Comparison of ENCODE assay signal across 8 cellular contexts in the genomic region with DNA sequence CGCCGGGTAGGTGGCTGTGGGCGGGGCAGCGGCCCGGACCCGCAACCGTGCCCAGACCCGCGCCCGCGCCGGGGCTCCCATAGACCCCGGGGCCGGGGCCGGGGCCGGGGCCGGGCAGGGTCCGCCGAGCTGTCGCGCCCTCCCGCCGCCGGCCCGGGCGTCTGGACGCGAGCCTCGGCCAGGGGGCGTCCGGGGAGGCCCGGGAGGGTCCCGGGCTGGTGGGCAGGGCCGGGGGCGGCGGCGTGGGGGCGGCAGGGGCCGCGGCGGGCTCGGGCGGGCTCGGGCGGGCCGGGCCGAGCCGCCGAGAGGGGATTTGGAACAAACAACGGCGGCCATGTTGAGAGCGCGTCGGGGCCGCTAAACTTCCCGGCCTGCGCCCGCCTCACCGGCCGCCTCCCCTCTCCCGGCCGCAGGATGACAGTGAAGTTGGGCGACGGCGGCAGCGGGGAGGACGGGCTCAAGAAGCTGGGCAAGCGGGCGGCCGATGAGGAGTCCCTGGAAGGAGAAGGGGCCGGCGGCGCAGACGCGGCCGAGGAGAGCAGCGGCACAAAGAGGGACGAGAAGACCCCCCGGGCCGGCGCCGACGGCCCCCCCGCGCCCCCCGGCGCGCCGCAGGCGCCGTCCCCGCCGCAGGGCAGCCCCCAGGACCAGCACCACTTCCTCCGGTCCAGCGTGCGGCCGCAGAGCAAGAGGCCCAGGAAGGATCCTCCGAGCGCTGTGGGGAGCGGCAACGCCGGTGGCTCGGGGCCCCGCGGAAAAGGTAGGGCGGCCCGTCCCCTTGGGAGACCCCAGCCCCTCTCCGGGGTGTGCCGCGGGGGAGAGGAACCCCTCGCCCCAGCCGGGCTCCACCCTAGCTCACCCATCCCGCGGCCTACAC. TPM values are rescaled to one million over a fixed set of nuclear protein-coding genes. Genes with fewer than 3 reads are reported as not detected.
DNase-seq lines count a peak whose midpoint lies in the region; ATAC-seq and TF ChIP-seq lines count a peak whose summit lies in the region.

No MANE protein-coding gene starts in this region.

- peaks cover 32% of the 10 kb centered on the region for H3F3A ChIP-seq in neural progenitor cell (ENCODE audit: low read depth)

- H3K4me1 Mint-ChIP-seq in neural progenitor cell = peaks cover 29% of the 10 kb centered on the region

- no peak for TF ChIP-seq POLR2A in HCT116 (IDR thresholded peaks at IDR 0.05; ENCODE audit: borderline replicate concordance, extremely low read depth, insufficient read depth, insufficient read length)

- intact Hi-C loops in HCT116 (cut with micrococcal nuclease) = loop anchor here (5.0 kb wide), 1 partner anchor 197 kb away; no protein-coding TSS in a partner anchor

- RAD21 ChIA-PET in HCT116 (lab: Charles Lee; ENCODE audit: low non-redundant PET in 1 of 2, low total read pairs in 2 of 2, uncharacterized antibody in 2 of 2, unreplicated experiment in 2 of 2) = no interaction called here

- H3K9me2 ChIP-seq in HCT116 (ENCODE audit: insufficient read depth) = no peaks in the 10 kb centered on the region

- TF ChIP-seq RAD21 in HCT116 (IDR thresholded peaks at IDR 0.05; ENCODE audit: low read depth) = no peak

- H3K9me3 ChIP-seq in HCT116 (ENCODE audit: control insufficient read depth in 1 of 2, insufficient read depth in 1 of 2, low read depth in 1 of 2, low read length in 2 of 2) (no peaks in the 10 kb centered on the region), neural progenitor cell (ENCODE audit: low read depth) (no peaks in the 10 kb centered on the region)

- H4K20me1 ChIP-seq in HCT116 (ENCODE audit: insufficient read depth) (no peaks in the 10 kb centered on the region), neural progenitor cell (ENCODE audit: low read depth) (peaks cover 24% of the 10 kb centered on the region)

- no TSS peak for BruUV-seq in HCT116 (replicated peaks; lab: Mats Ljungman, UMichigan)

- H3K36me3 Mint-ChIP-seq in neural progenitor cell = peaks cover 22% of the 10 kb centered on the region

- peaks cover 4 to 33% of the 10 kb centered on the region in 2 experiments for H3K4me1 ChIP-seq in HCT116 (ENCODE audit: control insufficient read depth in 1 of 2, insufficient read depth in 2 of 2, low read length in 2 of 2)
- H3K4me1 ChIP-seq in neural progenitor cell = peaks cover 23% of the 10 kb centered on the region

- H3K27ac ChIP-seq in HCT116 (ENCODE audit: low read depth, low read length) (peak overlapping the region; percentile 45; the same call in 1 of the 2 replicates), neural progenitor cell (no peak overlapping the region)

- TF ChIP-seq CTCF in AG10803 (conservative IDR thresholded peaks at IDR 0.05; ENCODE audit: low read length) (no peak), HCT116 (IDR thresholded peaks at IDR 0.05 in 2 of 3, conservative IDR thresholded peaks at IDR 0.05 in 1 of 3; ENCODE audit: borderline replicate concordance in 1 of 3, insufficient read depth in 1 of 3, low read depth in 2 of 3, low read length in 2 of 3) (no peak), neural progenitor cell (IDR thresholded peaks at IDR 0.05) (no peak)

- H2AFZ ChIP-seq in HCT116 (ENCODE audit: low read depth, low read length, poor library complexity, severe bottlenecking) (no peak overlapping the region), neural progenitor cell (replicated peaks) (no peak overlapping the region)

- H3K27me3 ChIP-seq in HCT116 (ENCODE audit: insufficient read depth, low read length) (no peaks in the 10 kb centered on the region), neural progenitor cell (peaks cover 16% of the 10 kb centered on the region)

- peak overlapping the region; percentile 57 for H3K27ac Mint-ChIP-seq in neural progenitor cell

- CTCF ChIA-PET in HCT116 (lab: Charles Lee) = no interaction called here

- H3K4me3 Mint-ChIP-seq in neural progenitor cell = peak overlapping the region; percentile 91

- peak; percentile 47 for DNase-seq in AG10803 (ENCODE audit: low read depth)
- DNase-seq in HCT116 (ENCODE audit: low read depth, low spot score) = no peak
- DNase-seq in activated CD4-positive, alpha-beta T cell treated with anti-CD3 and anti-CD28 coated beads, Interleukin-2, amount 50 U/mL, for 48 hours = peak; percentile 24 to 26
- DNase-seq in fibroblast of gingiva (ENCODE audit: low read depth) = peak; percentile 19
- DNase-seq in neural progenitor cell (ENCODE audit: low spot score) = peak; percentile 73
- DNase-seq in midbrain (lab: John Stamatoyannopoulos, UW) = no peak

- peaks cover 9% of the 10 kb centered on the region for H3K27me3 Mint-ChIP-seq in neural progenitor cell (ENCODE audit: insufficient read depth, low read depth)

- POLR2A ChIA-PET in HCT116 (lab: Charles Lee) = no interaction called here

- ATAC-seq in HCT116 (no peak), HG03342 (IDR thresholded peaks at IDR 0.05; ENCODE audit: unreplicated experiment) (no peak), GM21737 (IDR thresholded peaks at IDR 0.05; ENCODE audit: unreplicated experiment) (no peak)

- H3K36me3 ChIP-seq in HCT116 (ENCODE audit: control insufficient read depth in 1 of 2, insufficient read depth in 2 of 2, low read length in 2 of 2) (peaks cover 6 to 15% of the 10 kb centered on the region in 2 experiments; a peak in 3 of 4 replicates), neural progenitor cell (no peaks in the 10 kb centered on the region)

- H3K79me2 ChIP-seq in HCT116 (ENCODE audit: insufficient read depth, low read length) (peaks cover 58% of the 10 kb centered on the region), neural progenitor cell (ENCODE audit: low read depth) (peaks cover 70% of the 10 kb centered on the region)

- H3K4me2 ChIP-seq in HCT116 (ENCODE audit: low read length) (peak overlapping the region; percentile 71), neural progenitor cell (peak overlapping the region; percentile 90)

- H3K4me3 ChIP-seq in AG10803 (ENCODE audit: low read length) = peak overlapping the region; percentile 88
- H3K4me3 ChIP-seq in HCT116 (replicated peaks in 1 of 2; ENCODE audit: low read depth in 1 of 2, low read length in 2 of 2) = peak overlapping the region; percentile 58 to 94
- H3K4me3 ChIP-seq in neural progenitor cell = peak overlapping the region; percentile 93

- no peaks in the 10 kb centered on the region for H3K9me3 Mint-ChIP-seq in neural progenitor cell

- peak overlapping the region; percentile 68 for H3K9ac ChIP-seq in HCT116 (ENCODE audit: low read length)
- H3K9ac ChIP-seq in neural progenitor cell = peak overlapping the region; percentile 86

TF ChIP-seq in HCT116, 20 proteins besides CTCF, POLR2A, EP300 and RAD21:
- TF ChIP-seq, protein P1, sequence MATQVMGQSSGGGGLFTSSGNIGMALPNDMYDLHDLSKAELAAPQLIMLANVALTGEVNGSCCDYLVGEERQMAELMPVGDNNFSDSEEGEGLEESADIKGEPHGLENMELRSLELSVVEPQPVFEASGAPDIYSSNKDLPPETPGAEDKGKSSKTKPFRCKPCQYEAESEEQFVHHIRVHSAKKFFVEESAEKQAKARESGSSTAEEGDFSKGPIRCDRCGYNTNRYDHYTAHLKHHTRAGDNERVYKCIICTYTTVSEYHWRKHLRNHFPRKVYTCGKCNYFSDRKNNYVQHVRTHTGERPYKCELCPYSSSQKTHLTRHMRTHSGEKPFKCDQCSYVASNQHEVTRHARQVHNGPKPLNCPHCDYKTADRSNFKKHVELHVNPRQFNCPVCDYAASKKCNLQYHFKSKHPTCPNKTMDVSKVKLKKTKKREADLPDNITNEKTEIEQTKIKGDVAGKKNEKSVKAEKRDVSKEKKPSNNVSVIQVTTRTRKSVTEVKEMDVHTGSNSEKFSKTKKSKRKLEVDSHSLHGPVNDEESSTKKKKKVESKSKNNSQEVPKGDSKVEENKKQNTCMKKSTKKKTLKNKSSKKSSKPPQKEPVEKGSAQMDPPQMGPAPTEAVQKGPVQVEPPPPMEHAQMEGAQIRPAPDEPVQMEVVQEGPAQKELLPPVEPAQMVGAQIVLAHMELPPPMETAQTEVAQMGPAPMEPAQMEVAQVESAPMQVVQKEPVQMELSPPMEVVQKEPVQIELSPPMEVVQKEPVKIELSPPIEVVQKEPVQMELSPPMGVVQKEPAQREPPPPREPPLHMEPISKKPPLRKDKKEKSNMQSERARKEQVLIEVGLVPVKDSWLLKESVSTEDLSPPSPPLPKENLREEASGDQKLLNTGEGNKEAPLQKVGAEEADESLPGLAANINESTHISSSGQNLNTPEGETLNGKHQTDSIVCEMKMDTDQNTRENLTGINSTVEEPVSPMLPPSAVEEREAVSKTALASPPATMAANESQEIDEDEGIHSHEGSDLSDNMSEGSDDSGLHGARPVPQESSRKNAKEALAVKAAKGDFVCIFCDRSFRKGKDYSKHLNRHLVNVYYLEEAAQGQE (IDR thresholded peaks at IDR 0.05; ENCODE audit: low read depth) = no peak
- TF ChIP-seq SRF (IDR thresholded peaks at IDR 0.05; ENCODE audit: low read depth) = no peak
- TF ChIP-seq ZNF274 (IDR thresholded peaks at IDR 0.05; ENCODE audit: low read depth, low read length) = no peak
- peak; percentile 61 for TF ChIP-seq ZFX (IDR thresholded peaks at IDR 0.05)
- no peak for TF ChIP-seq EZH2phosphoT487 (IDR thresholded peaks at IDR 0.05; ENCODE audit: borderline replicate concordance)
- no peak for TF ChIP-seq ELF1 (IDR thresholded peaks at IDR 0.05; ENCODE audit: borderline replicate concordance, low read depth)
- peak; percentile 62 for TF ChIP-seq YY1 (IDR thresholded peaks at IDR 0.05; ENCODE audit: extremely low read depth, insufficient replicate concordance, low read depth, low read length)
- TF ChIP-seq, protein P2, sequence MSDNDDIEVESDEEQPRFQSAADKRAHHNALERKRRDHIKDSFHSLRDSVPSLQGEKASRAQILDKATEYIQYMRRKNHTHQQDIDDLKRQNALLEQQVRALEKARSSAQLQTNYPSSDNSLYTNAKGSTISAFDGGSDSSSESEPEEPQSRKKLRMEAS (IDR thresholded peaks at IDR 0.05) = no peak

RNA-seq across cellular contexts. Expression of a gene that starts 2.3 kb away (rescaled TPM):
- total RNA-seq in HCT116 (2021; ENCODE audit: unreplicated experiment) = 22.9 TPM
- 13.4 and 14.7 TPM in 2 replicates for polyA plus RNA-seq in HCT116 (2012)
- total RNA-seq in neural progenitor cell (ENCODE audit: low replicate concordance) = 11.7 and 19.5 TPM in 2 replicates

RNA-seq across cellular contexts. Expression of a gene that starts 2.6 kb away (rescaled TPM):
- total RNA-seq in HCT116 (2021; ENCODE audit: unreplicated experiment) (27.5 TPM), neural progenitor cell (ENCODE audit: low replicate concordance) (33.8 and 64.4 TPM in 2 replicates)
- 19.7 and 27.4 TPM in 2 replicates for polyA plus RNA-seq in HCT116 (2012)

Comparison
In these comparisons a context has a peak if more than half of its experiments do, and no peak if none do; other contexts are left out.
1. DNase-seq: peak in AG10803 (single experiment), activated CD4-positive, alpha-beta T cell treated with anti-CD3 and anti-CD28 coated beads, Interleukin-2, amount 50 U/mL, for 48 hours (2 of 2), fibroblast of gingiva (single experiment) and neural progenitor cell (single experiment); none in HCT116 (single experiment) and midbrain (single experiment).
2. Peak in every context shown above with its lines, with median percentiles within 50 percentile points of each other: H3K4me3 ChIP-seq.